15 cellular contexts compared by ENCODE assay signal in genomic region chr3:30826381-30827061, GRCh38.
DNase-seq lines count a peak whose midpoint lies in the region; ATAC-seq and TF ChIP-seq lines count a peak whose summit lies in the region.
"Had no signal": no experiment of that assay in that cellular context is flagged by ENCODE, and none has a peak within 500 bp of the region (broad histone marks: within the 10 kb centered on the region; RNA-seq: fewer than 3 reads in every experiment).

No MANE protein-coding gene starts in this region.

- no peak overlapping the region for H3K4me3 Mint-ChIP-seq in activated T-cell treated with anti-CD3 and anti-CD28 coated beads, Interleukin-2, amount 50 U/mL, for 72 hours
- H3K4me3 Mint-ChIP-seq: activated CD4-positive, alpha-beta memory T cell treated with anti-CD3 and anti-CD28 coated beads, Interleukin-2, amount 10 ng/mL, durations not matched to agents 7 days and 5 days; activated T-helper 1 cell treated with anti-CD3 and anti-CD28 coated beads, Interleukin-12 subunit alpha, Interleukin-12 subunit beta, Interleukin-2, Interleukin-4 antibody, amounts not matched to agents 30 ng/mL and 10 ng/mL and 1 ng/mL, durations not matched to agents 14 hours and 24 hours and 36 hours; mesothelial cell of epicardium; stimulated activated naive CD8-positive, alpha-beta T cell treated with anti-CD3 and anti-CD28 coated beads, Interleukin-15, Interleukin-2, amounts not matched to agents 100 ng/mL and 50 ng/mL, for 24 hours had no signal

- H3K27ac ChIP-seq in A673 (ENCODE audit: low read depth, low read length, poor library complexity, severe bottlenecking) (no peak overlapping the region), HCT116 (ENCODE audit: low read depth, low read length) (no peak overlapping the region), WERI-Rb-1 (no peak overlapping the region), suprapubic skin (no peak overlapping the region)
- H3K27ac ChIP-seq: HL-60 had no signal

- H3K36me3 ChIP-seq in A673 (ENCODE audit: insufficient read depth, low read length, poor library complexity, severe bottlenecking), result no peaks in the 10 kb centered on the region
- H3K36me3 ChIP-seq in HCT116 (ENCODE audit: control insufficient read depth in 1 of 2, insufficient read depth in 2 of 2, low read length in 2 of 2), result no peaks in the 10 kb centered on the region
- H3K36me3 ChIP-seq in WERI-Rb-1, result no peaks in the 10 kb centered on the region
- H3K36me3 ChIP-seq in suprapubic skin, result no peaks in the 10 kb centered on the region
- H3K36me3 ChIP-seq: HAP-1 had no signal

- intact Hi-C loops in A673 (cut with micrococcal nuclease; ENCODE audit: unreplicated experiment) (no loop called here), HCT116 (cut with micrococcal nuclease) (no loop called here), left ventricle myocardium superior (cut with micrococcal nuclease) (no loop called here), head of caudate nucleus (cut with DNase I) (no loop called here)

- TF ChIP-seq CTCF in A673 (conservative IDR thresholded peaks at IDR 0.05; ENCODE audit: low read depth, low read length) (no peak), HCT116 (IDR thresholded peaks at IDR 0.05 in 2 of 3, conservative IDR thresholded peaks at IDR 0.05 in 1 of 3; ENCODE audit: borderline replicate concordance in 1 of 3, insufficient read depth in 1 of 3, low read depth in 2 of 3, low read length in 2 of 3) (no peak), astrocyte of the spinal cord (IDR thresholded peaks at IDR 0.05; ENCODE audit: low read depth, low read length) (no peak), WERI-Rb-1 (IDR thresholded peaks at IDR 0.05; ENCODE audit: low read depth, low read length) (no peak), suprapubic skin (IDR thresholded peaks at IDR 0.05) (no peak)

- H2AFZ ChIP-seq in HCT116 (ENCODE audit: low read depth, low read length, poor library complexity, severe bottlenecking), result no peak overlapping the region

- TF ChIP-seq POLR2A in HCT116 (IDR thresholded peaks at IDR 0.05; ENCODE audit: borderline replicate concordance, extremely low read depth, insufficient read depth, insufficient read length) (no peak), suprapubic skin (IDR thresholded peaks at IDR 0.05) (no peak)

- H3K9me3 Mint-ChIP-seq in activated T-cell treated with anti-CD3 and anti-CD28 coated beads, Interleukin-2, amount 50 U/mL, for 72 hours, result no peaks in the 10 kb centered on the region
- H3K9me3 Mint-ChIP-seq: activated CD4-positive, alpha-beta memory T cell treated with anti-CD3 and anti-CD28 coated beads, Interleukin-2, amount 10 ng/mL, durations not matched to agents 7 days and 5 days; activated T-helper 1 cell treated with anti-CD3 and anti-CD28 coated beads, Interleukin-12 subunit alpha, Interleukin-12 subunit beta, Interleukin-2, Interleukin-4 antibody, amounts not matched to agents 30 ng/mL and 10 ng/mL and 1 ng/mL, durations not matched to agents 14 hours and 24 hours and 36 hours; mesothelial cell of epicardium; stimulated activated naive CD8-positive, alpha-beta T cell treated with anti-CD3 and anti-CD28 coated beads, Interleukin-15, Interleukin-2, amounts not matched to agents 100 ng/mL and 50 ng/mL, for 24 hours had no signal

- no peaks in the 10 kb centered on the region for H3K27me3 ChIP-seq in A673 (replicated peaks; ENCODE audit: insufficient read depth, low read depth, low read length, poor library complexity)
- no peaks in the 10 kb centered on the region for H3K27me3 ChIP-seq in HCT116 (ENCODE audit: insufficient read depth, low read length)
- no peaks in the 10 kb centered on the region for H3K27me3 ChIP-seq in WERI-Rb-1 (ENCODE audit: insufficient read depth, low read depth, severe bottlenecking)
- H3K27me3 ChIP-seq in suprapubic skin, result no peaks in the 10 kb centered on the region

- H3K4me1 ChIP-seq in A673 (ENCODE audit: insufficient read depth, low read length, poor library complexity, severe bottlenecking), result peaks cover 6% of the 10 kb centered on the region
- H3K4me1 ChIP-seq in HCT116 (ENCODE audit: control insufficient read depth in 1 of 2, insufficient read depth in 2 of 2, low read length in 2 of 2), result peaks cover 0 to 9% of the 10 kb centered on the region in 2 experiments; a peak in 1 of 4 replicates
- H3K4me1 ChIP-seq in suprapubic skin, result no peaks in the 10 kb centered on the region
- H3K4me1 ChIP-seq: HAP-1 had no signal

- RAD21 ChIA-PET in HCT116 (lab: Charles Lee; ENCODE audit: low non-redundant PET in 1 of 2, low total read pairs in 2 of 2, uncharacterized antibody in 2 of 2, unreplicated experiment in 2 of 2), result no interaction called here

- no peaks in the 10 kb centered on the region for H3K79me2 ChIP-seq in HCT116 (ENCODE audit: insufficient read depth, low read length)

- peak; percentile 34 for DNase-seq in A673 (ENCODE audit: low spot score)
- DNase-seq in HCT116 (ENCODE audit: low read depth, low spot score), result no peak
- DNase-seq in astrocyte of the spinal cord (ENCODE audit: low read depth, low spot score), result peak; percentile 22
- no peak for DNase-seq in left ventricle myocardium superior
- no peak for DNase-seq in activated T-cell treated with anti-CD3 and anti-CD28 coated beads, Interleukin-2, amount 50 U/mL, for 72 hours
- DNase-seq in WERI-Rb-1, result no peak
- DNase-seq in suprapubic skin (ENCODE audit: low spot score in 2 of 2), result no peak
- no peak for DNase-seq in head of caudate nucleus
- DNase-seq: activated CD4-positive, alpha-beta memory T cell treated with anti-CD3 and anti-CD28 coated beads, Interleukin-2, amount 10 ng/mL, durations not matched to agents 7 days and 5 days; Kasumi-1 had no signal

- H3K27me3 Mint-ChIP-seq in activated T-cell treated with anti-CD3 and anti-CD28 coated beads, Interleukin-2, amount 50 U/mL, for 72 hours (ENCODE audit: low read depth), result peaks cover 11% of the 10 kb centered on the region

- ATAC-seq in HCT116, result no peak
- peak; percentile 96 for ATAC-seq in left ventricle myocardium superior
- ATAC-seq in activated T-cell treated with anti-CD3 and anti-CD28 coated beads, Interleukin-2, amount 50 U/mL, for 72 hours (replicated peaks in 1 of 2), result no peak

- no TSS peak for BruUV-seq in A673 (replicated peaks; lab: Mats Ljungman, UMichigan)
- no TSS peak for BruUV-seq in HCT116 (replicated peaks; lab: Mats Ljungman, UMichigan)

- H3K9me3 ChIP-seq in A673 (ENCODE audit: low read depth, low read length, poor library complexity, severe bottlenecking), result no peaks in the 10 kb centered on the region
- no peaks in the 10 kb centered on the region for H3K9me3 ChIP-seq in HCT116 (ENCODE audit: control insufficient read depth in 1 of 2, insufficient read depth in 1 of 2, low read depth in 1 of 2, low read length in 2 of 2)
- no peaks in the 10 kb centered on the region for H3K9me3 ChIP-seq in WERI-Rb-1 (ENCODE audit: severe bottlenecking)
- no peaks in the 10 kb centered on the region for H3K9me3 ChIP-seq in suprapubic skin
- H3K9me3 ChIP-seq: HAP-1 had no signal

- TF ChIP-seq EP300 in suprapubic skin (IDR thresholded peaks at IDR 0.05), result no peak

- no peak for TF ChIP-seq RAD21 in HCT116 (IDR thresholded peaks at IDR 0.05; ENCODE audit: low read depth)

- in situ Hi-C loops in astrocyte of the spinal cord (cut with HindIII; ENCODE audit: low sequenced_read_pairs), result no loop called here

- CTCF ChIA-PET in A673 (lab: Charles Lee) (no interaction called here), HCT116 (lab: Charles Lee) (no interaction called here)

- no peaks in the 10 kb centered on the region for H3K36me3 Mint-ChIP-seq in activated T-cell treated with anti-CD3 and anti-CD28 coated beads, Interleukin-2, amount 50 U/mL, for 72 hours (ENCODE audit: insufficient read depth in 2 of 2)
- H3K36me3 Mint-ChIP-seq: mesothelial cell of epicardium had no signal

- peak overlapping the region; percentile 9 for H3K4me2 ChIP-seq in HCT116 (ENCODE audit: low read length)

- H4K20me1 ChIP-seq in HCT116 (ENCODE audit: insufficient read depth), result no peaks in the 10 kb centered on the region

- no peaks in the 10 kb centered on the region for H3K4me1 Mint-ChIP-seq in activated T-cell treated with anti-CD3 and anti-CD28 coated beads, Interleukin-2, amount 50 U/mL, for 72 hours (ENCODE audit: low read depth)
- H3K4me1 Mint-ChIP-seq: activated CD4-positive, alpha-beta memory T cell treated with anti-CD3 and anti-CD28 coated beads, Interleukin-2, amount 10 ng/mL, durations not matched to agents 7 days and 5 days had no signal

- no peak overlapping the region for H3K9ac ChIP-seq in HCT116 (ENCODE audit: low read length)

- POLR2A ChIA-PET in A673 (lab: Charles Lee; ENCODE audit: low non-redundant PET), result no interaction called here
- POLR2A ChIA-PET in HCT116 (lab: Charles Lee), result no interaction called here

- no peak overlapping the region for H3K27ac Mint-ChIP-seq in activated T-cell treated with anti-CD3 and anti-CD28 coated beads, Interleukin-2, amount 50 U/mL, for 72 hours
- H3K27ac Mint-ChIP-seq: activated CD4-positive, alpha-beta memory T cell treated with anti-CD3 and anti-CD28 coated beads, Interleukin-2, amount 10 ng/mL, durations not matched to agents 7 days and 5 days; activated T-helper 1 cell treated with anti-CD3 and anti-CD28 coated beads, Interleukin-12 subunit alpha, Interleukin-12 subunit beta, Interleukin-2, Interleukin-4 antibody, amounts not matched to agents 30 ng/mL and 10 ng/mL and 1 ng/mL, durations not matched to agents 14 hours and 24 hours and 36 hours; mesothelial cell of epicardium; stimulated activated naive CD8-positive, alpha-beta T cell treated with anti-CD3 and anti-CD28 coated beads, Interleukin-15, Interleukin-2, amounts not matched to agents 100 ng/mL and 50 ng/mL, for 24 hours had no signal

- no peaks in the 10 kb centered on the region for H3K9me2 ChIP-seq in HCT116 (ENCODE audit: insufficient read depth)

- 12% methylated on average over 2 of the region's 2 CpGs for WGBS in suprapubic skin

- no peak overlapping the region for H3K4me3 ChIP-seq in A673 (ENCODE audit: low read depth, low read length, poor library complexity, severe bottlenecking)
- H3K4me3 ChIP-seq in HCT116 (replicated peaks in 1 of 2; ENCODE audit: low read depth in 1 of 2, low read length in 2 of 2), result no peak overlapping the region
- no peak overlapping the region for H3K4me3 ChIP-seq in astrocyte of the spinal cord (ENCODE audit: low read depth, low read length)
- no peak overlapping the region for H3K4me3 ChIP-seq in WERI-Rb-1 (ENCODE audit: low read depth, low read length)
- no peak overlapping the region for H3K4me3 ChIP-seq in suprapubic skin
- H3K4me3 ChIP-seq: HAP-1 had no signal

TF ChIP-seq in HCT116, 20 proteins besides CTCF, POLR2A, EP300 and RAD21 (continues in another document):
- TF ChIP-seq CBX3 (IDR thresholded peaks at IDR 0.05; ENCODE audit: low read depth) (no peak), CEBPB (IDR thresholded peaks at IDR 0.05; ENCODE audit: low read depth) (no peak)

Comparison
In these comparisons a context has a peak if more than half of its experiments do, and no peak if none do; other contexts are left out.
1. DNase-seq: peak in A673 (single experiment) and astrocyte of the spinal cord (single experiment); none in HCT116 (single experiment), left ventricle myocardium superior (single experiment), activated T-cell treated with anti-CD3 and anti-CD28 coated beads, Interleukin-2, amount 50 U/mL, for 72 hours (0 of 2), WERI-Rb-1 (single experiment), suprapubic skin (0 of 2) and head of caudate nucleus (0 of 42).